8 cellular contexts compared by ENCODE assay signal in the genomic region with DNA sequence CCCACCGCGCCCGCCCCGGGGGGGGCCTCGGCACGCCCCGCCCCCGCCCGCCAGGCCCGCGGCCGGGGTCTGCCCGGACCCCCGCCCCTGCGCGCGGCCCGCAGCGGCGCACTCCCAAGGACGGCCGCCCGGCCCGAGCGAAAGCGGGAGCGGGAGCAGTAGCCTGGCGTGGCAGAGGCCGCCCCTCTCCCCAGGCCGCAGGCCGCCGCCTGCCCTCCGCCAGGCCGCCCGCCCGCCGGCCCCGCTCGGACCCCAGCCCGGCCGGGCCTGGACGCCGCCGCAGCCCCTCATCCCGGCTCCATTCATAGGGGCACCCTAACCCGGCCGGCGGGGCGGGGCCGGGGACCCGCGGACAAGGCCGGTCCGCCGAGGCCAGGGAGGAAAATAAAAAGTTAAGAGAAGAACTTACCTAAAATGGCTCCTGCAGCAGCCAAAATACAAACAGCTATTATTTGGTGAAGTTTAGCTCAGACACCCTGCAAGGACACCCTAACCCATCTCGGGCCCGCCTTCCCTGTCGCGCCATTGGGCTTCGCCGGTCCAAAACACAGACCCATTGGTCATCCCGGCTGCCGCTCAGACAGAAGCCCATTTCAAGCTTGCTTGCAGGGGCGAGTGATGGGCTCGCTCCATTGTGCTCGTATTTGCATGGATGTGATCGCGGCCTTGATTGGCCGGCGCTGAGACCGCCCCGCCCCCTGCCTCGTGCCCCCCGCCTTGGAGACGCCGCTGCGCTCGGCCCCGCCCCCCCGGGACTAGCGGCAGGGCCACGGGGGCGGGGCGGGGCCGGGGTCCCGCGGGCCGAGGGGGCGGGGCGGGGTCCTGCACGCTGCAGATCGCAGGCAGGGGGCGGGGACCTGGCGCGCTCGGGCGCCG. TPM values are rescaled to one million over a fixed set of nuclear protein-coding genes. Genes with fewer than 3 reads are reported as not detected.
DNase-seq lines count a peak whose midpoint lies in the region; ATAC-seq and TF ChIP-seq lines count a peak whose summit lies in the region.

A gene with protein sequence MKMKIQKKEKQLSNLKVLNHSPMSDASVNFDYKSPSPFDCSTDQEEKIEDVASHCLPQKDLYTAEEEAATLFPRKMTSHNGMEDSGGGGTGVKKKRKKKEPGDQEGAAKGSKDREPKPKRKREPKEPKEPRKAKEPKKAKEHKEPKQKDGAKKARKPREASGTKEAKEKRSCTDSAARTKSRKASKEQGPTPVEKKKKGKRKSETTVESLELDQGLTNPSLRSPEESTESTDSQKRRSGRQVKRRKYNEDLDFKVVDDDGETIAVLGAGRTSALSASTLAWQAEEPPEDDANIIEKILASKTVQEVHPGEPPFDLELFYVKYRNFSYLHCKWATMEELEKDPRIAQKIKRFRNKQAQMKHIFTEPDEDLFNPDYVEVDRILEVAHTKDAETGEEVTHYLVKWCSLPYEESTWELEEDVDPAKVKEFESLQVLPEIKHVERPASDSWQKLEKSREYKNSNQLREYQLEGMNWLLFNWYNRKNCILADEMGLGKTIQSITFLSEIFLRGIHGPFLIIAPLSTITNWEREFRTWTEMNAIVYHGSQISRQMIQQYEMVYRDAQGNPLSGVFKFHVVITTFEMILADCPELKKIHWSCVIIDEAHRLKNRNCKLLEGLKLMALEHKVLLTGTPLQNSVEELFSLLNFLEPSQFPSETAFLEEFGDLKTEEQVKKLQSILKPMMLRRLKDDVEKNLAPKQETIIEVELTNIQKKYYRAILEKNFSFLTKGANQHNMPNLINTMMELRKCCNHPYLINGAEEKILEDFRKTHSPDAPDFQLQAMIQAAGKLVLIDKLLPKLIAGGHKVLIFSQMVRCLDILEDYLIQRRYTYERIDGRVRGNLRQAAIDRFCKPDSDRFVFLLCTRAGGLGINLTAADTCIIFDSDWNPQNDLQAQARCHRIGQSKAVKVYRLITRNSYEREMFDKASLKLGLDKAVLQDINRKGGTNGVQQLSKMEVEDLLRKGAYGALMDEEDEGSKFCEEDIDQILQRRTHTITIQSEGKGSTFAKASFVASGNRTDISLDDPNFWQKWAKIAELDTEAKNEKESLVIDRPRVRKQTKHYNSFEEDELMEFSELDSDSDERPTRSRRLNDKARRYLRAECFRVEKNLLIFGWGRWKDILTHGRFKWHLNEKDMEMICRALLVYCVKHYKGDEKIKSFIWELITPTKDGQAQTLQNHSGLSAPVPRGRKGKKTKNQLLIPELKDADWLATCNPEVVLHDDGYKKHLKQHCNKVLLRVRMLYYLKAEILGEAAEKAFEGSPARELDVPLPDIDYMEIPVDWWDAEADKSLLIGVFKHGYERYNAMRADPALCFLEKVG (N-terminal part only) (minus strand): TSS at position 447 of the 876 bp plus-strand sequence. CDS start 67,040 bp downstream, outside the sequence.

- H3K36me3 ChIP-seq in kidney epithelial cell (ENCODE audit: control insufficient read depth, insufficient read depth, low read length) = no peaks in the 10 kb centered on the region

- TF ChIP-seq CTCF in AG09319 (IDR thresholded peaks at IDR 0.05; ENCODE audit: low read depth, low read length) (no peak), kidney epithelial cell (IDR thresholded peaks at IDR 0.05; ENCODE audit: insufficient read depth, low read length, poor library complexity, severe bottlenecking) (no peak)

- H3K4me3 ChIP-seq in kidney epithelial cell (ENCODE audit: low read depth, low read length) = peak within 1 kb of the TSS; percentile 80

- ATAC-seq in GM19043 (IDR thresholded peaks at IDR 0.05; ENCODE audit: low read depth, unreplicated experiment) (peak; percentile 97), HG03378 (IDR thresholded peaks at IDR 0.05; ENCODE audit: unreplicated experiment) (peak; percentile 98)

- DNase-seq in AG09319 (ENCODE audit: extremely low read depth, low read depth) (peak; percentile 99), NCI-H460 (ENCODE audit: extremely low read depth, low read depth) (peak; percentile 99), cerebellum (ENCODE audit: low spot score) (peak; percentile 98), kidney epithelial cell (ENCODE audit: low read depth) (peak; percentile 95)
- DNase-seq in activated CD4-positive, CD25-positive, alpha-beta regulatory T cell treated with anti-CD3 and anti-CD28 coated beads, Interleukin-2, amount 50 U/mL, for 72 hours = peak; percentile 99
- DNase-seq in stimulated activated CD4-positive, alpha-beta T cell treated with anti-CD3 and anti-CD28 coated beads, Interleukin-15, amount 100 ng/mL, for 48 hours (ENCODE audit: low read depth in 2 of 2) = peak; percentile 98 to 99

- no peaks in the 10 kb centered on the region for H3K27me3 ChIP-seq in kidney epithelial cell (ENCODE audit: control insufficient read depth, insufficient read depth, low read length)

RNA-seq across cellular contexts. Expression of the gene that starts here (rescaled TPM):
- 14.6 and 17.6 TPM in 2 replicates for total RNA-seq in NCI-H460 (2014; rRNA removed; shearing (Covaris generic))
- 14.9 and 23.7 TPM in 2 replicates for polyA plus RNA-seq in NCI-H460 (2014; cell fraction: nucleus; rRNA removed)
- 92.9 TPM for total RNA-seq in cerebellum
- 17.9 and 19.6 TPM in 2 replicates for total RNA-seq in kidney epithelial cell

Comparison
In these comparisons a context has a peak if more than half of its experiments do, and no peak if none do; other contexts are left out.
1. Peak in every context shown above with its lines: DNase-seq, ATAC-seq and H3K4me3 ChIP-seq.